ENCODE assay signal across 8 cellular contexts in the genomic region with DNA sequence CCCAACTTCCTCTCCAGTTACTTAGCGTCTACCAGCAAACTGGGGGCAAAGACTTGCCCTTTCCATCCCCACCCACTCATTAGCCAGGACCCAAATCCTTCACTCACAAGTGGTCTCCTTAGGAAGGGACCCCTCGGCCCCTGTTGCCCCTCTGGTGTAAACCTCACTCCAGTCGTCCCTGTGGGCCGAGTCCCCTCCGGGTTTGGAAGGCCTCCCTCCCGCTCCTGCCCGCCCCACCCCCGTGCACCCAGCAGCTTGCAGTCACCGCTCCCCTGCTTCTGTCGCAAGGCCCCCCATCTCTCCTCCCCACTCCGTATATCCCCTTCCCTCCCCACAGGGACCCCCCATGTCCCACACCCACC. TPM values are rescaled to one million over a fixed set of nuclear protein-coding genes. Genes with fewer than 3 reads are reported as not detected.
A peak's percentile ranks its signal among the peaks of the same experiment; 100 is the strongest.
DNase-seq lines count a peak whose midpoint lies in the region; ATAC-seq and TF ChIP-seq lines count a peak whose summit lies in the region.

No MANE protein-coding gene starts in this region.

- H3K4me2 ChIP-seq in fibroblast of lung (ENCODE audit: extremely low read depth, insufficient read depth, low read length): peak overlapping the region; percentile 90

- no peaks in the 10 kb centered on the region for H3K27me3 ChIP-seq in SJCRH30
- no peaks in the 10 kb centered on the region for H3K27me3 ChIP-seq in fibroblast of lung (ENCODE audit: control insufficient read depth, insufficient read depth, low read length)
- no peaks in the 10 kb centered on the region for H3K27me3 ChIP-seq in rectal smooth muscle tissue (ENCODE audit: control insufficient read depth, insufficient read depth, low read length)

- no peak for ATAC-seq in HG03571 (IDR thresholded peaks at IDR 0.05; ENCODE audit: unreplicated experiment)

- H3K4me3 ChIP-seq in GM12864 (ENCODE audit: low read depth, low read length) (peak overlapping the region; percentile 90), SJCRH30 (peak overlapping the region; percentile 86), fibroblast of lung (replicated peaks in 1 of 4; ENCODE audit: control extremely low read depth in 1 of 4, insufficient read depth in 1 of 4, low read depth in 3 of 4, low read length in 4 of 4) (peak overlapping the region; percentile 61 to 84 (median 72)), rectal smooth muscle tissue (ENCODE audit: low read length) (peak overlapping the region; percentile 70)

- peaks cover 25% of the 10 kb centered on the region; the same call in 1 of the 2 replicates for H3K36me3 ChIP-seq in SJCRH30
- H3K36me3 ChIP-seq in fibroblast of lung (ENCODE audit: control insufficient read depth, insufficient read depth, low read length): no peaks in the 10 kb centered on the region
- H3K36me3 ChIP-seq in rectal smooth muscle tissue (ENCODE audit: control insufficient read depth, insufficient read depth, low read length): no peaks in the 10 kb centered on the region

- H2AFZ ChIP-seq in fibroblast of lung (ENCODE audit: low read length): no peak overlapping the region

- peaks cover 43% of the 10 kb centered on the region for H3K79me2 ChIP-seq in fibroblast of lung (ENCODE audit: control insufficient read depth, insufficient read depth, low read length)

- TF ChIP-seq CTCF in GM12864 (IDR thresholded peaks at IDR 0.05; ENCODE audit: low read depth, low read length, missing control alignments): no peak
- TF ChIP-seq CTCF in fibroblast of lung (conservative IDR thresholded peaks at IDR 0.05 in 1 of 2, IDR thresholded peaks at IDR 0.05 in 1 of 2; ENCODE audit: low read depth in 1 of 2, low read length in 2 of 2): no peak

- H3K27ac ChIP-seq in SJCRH30 (peak overlapping the region; percentile 40; the same call in 1 of the 2 replicates), fibroblast of lung (ENCODE audit: insufficient read depth, low read length) (peak overlapping the region; percentile 69), rectal smooth muscle tissue (ENCODE audit: low read depth, low read length) (no peak overlapping the region)

- DNase-seq in GM12864 (ENCODE audit: low read depth): no peak
- no peak for DNase-seq in SJCRH30
- DNase-seq in fibroblast of lung (ENCODE audit: low read depth in 2 of 2): no peak
- no peak for DNase-seq in occipital lobe (lab: John Stamatoyannopoulos, UW)
- no peak for DNase-seq in HT-29 (ENCODE audit: low spot score)
- no peak for DNase-seq in NCI-H2029 treated with DMSO at 0.1 percent for 48 hours (lab: John Stamatoyannopoulos, UW)

- no peaks in the 10 kb centered on the region for H3K9me3 ChIP-seq in SJCRH30 (replicated peaks)
- no peaks in the 10 kb centered on the region for H3K9me3 ChIP-seq in fibroblast of lung (ENCODE audit: control insufficient read depth, insufficient read depth, low read depth, low read length)

- no peaks in the 10 kb centered on the region for H4K20me1 ChIP-seq in fibroblast of lung (ENCODE audit: control insufficient read depth, extremely low read depth, insufficient read depth, low read length)

- H3K4me1 ChIP-seq in SJCRH30: peaks cover 24% of the 10 kb centered on the region
- H3K4me1 ChIP-seq in fibroblast of lung (ENCODE audit: control insufficient read depth, extremely low read depth, insufficient read depth, low read length): peaks cover 20% of the 10 kb centered on the region
- peaks cover 20% of the 10 kb centered on the region for H3K4me1 ChIP-seq in rectal smooth muscle tissue (ENCODE audit: control insufficient read depth, insufficient read depth, low read length)

- H3K9ac ChIP-seq in fibroblast of lung (ENCODE audit: insufficient read depth, low read length) (peak overlapping the region; percentile 85), rectal smooth muscle tissue (ENCODE audit: low read length) (peak overlapping the region; percentile 42)

RNA-seq across cellular contexts. Expression of a gene that starts 1.2 kb away (rescaled TPM):
- total RNA-seq in SJCRH30 (2014; rRNA removed; shearing (Covaris generic)): 203 and 208 TPM in 2 replicates
- total RNA-seq in fibroblast of lung (14.1 and 14.9 TPM in 2 replicates), occipital lobe (8.3 TPM)
- polyA plus RNA-seq in fibroblast of lung: 23.5 and 33.7 TPM in 2 replicates
- polyA plus RNA-seq in fibroblast of lung (2012): 34.1 and 51.5 TPM in 2 replicates
- polyA minus RNA-seq in fibroblast of lung (ENCODE audit: low replicate concordance): 11.6 and 16.3 TPM in 2 replicates
- 193 and 199 TPM in 2 replicates for total RNA-seq in HT-29 (2014; rRNA removed; shearing (Covaris generic))

RNA-seq across cellular contexts. Expression of a gene that starts 27.4 kb away (rescaled TPM):
- total RNA-seq in SJCRH30 (2014; rRNA removed; shearing (Covaris generic)): 0.12 and 0.28 TPM in 2 replicates
- not detected in 2 replicates for total RNA-seq in fibroblast of lung
- not detected in 2 replicates for polyA plus RNA-seq in fibroblast of lung
- not detected in 2 replicates for polyA plus RNA-seq in fibroblast of lung (2012)
- not detected in 2 replicates for polyA minus RNA-seq in fibroblast of lung (ENCODE audit: low replicate concordance)
- not detected for total RNA-seq in occipital lobe
- not detected in 2 replicates for total RNA-seq in HT-29 (2014; rRNA removed; shearing (Covaris generic))

RNA-seq across cellular contexts. Expression of a gene that starts 45.7 kb away (rescaled TPM):
- 0.55 TPM in 1 of 2 replicates, not detected in the other for total RNA-seq in SJCRH30 (2014; rRNA removed; shearing (Covaris generic))
- not detected in 2 replicates for total RNA-seq in fibroblast of lung
- not detected in 2 replicates for polyA plus RNA-seq in fibroblast of lung
- polyA plus RNA-seq in fibroblast of lung (2012): not detected in 2 replicates
- polyA minus RNA-seq in fibroblast of lung (ENCODE audit: low replicate concordance): not detected in 2 replicates
- not detected for total RNA-seq in occipital lobe
- total RNA-seq in HT-29 (2014; rRNA removed; shearing (Covaris generic)): not detected in 2 replicates

Comparison
In these comparisons a context has a peak if more than half of its experiments do, and no peak if none do; other contexts are left out.
1. RNA of a gene that starts 1.2 kb away (total RNA-seq): 203 to 208 TPM in SJCRH30 and 193 to 199 TPM in HT-29; 14.1 to 14.9 TPM in fibroblast of lung and 8.3 TPM in occipital lobe (single experiment); every median in the first group is over 10 times any median in the second.
2. Peak in every context shown above with its lines, with median percentiles within 50 percentile points of each other: H3K4me3 ChIP-seq.